Comparison of ENCODE assay signal across 8 cellular contexts in genomic region chr7:79453558-79454324, GRCh38. TPM values are rescaled to one million over a fixed set of nuclear protein-coding genes. Genes with fewer than 3 reads are reported as not detected.
DNase-seq lines count a peak whose midpoint lies in the region; ATAC-seq and TF ChIP-seq lines count a peak whose summit lies in the region.

Gene MAGI2 (minus strand): TSS chr7:79453667. CDS start chr7:79453320, 347 bp downstream.

- H3K4me1 Mint-ChIP-seq in Calu3 (ENCODE audit: low read depth, unreplicated experiment) = peaks cover 16% of the 10 kb centered on the region

- no peaks in the 10 kb centered on the region for H3K9me3 ChIP-seq in iPS-18c (ENCODE audit: control insufficient read depth, insufficient read depth, low read length)

- DNase-seq in Calu3 = peak; percentile 7
- DNase-seq in NCI-H2171 treated with DMSO at 0.1 percent for 48 hours (lab: John Stamatoyannopoulos, UW) = peak; percentile 56
- DNase-seq in cardiac fibroblast (ENCODE audit: low read depth in 2 of 2) = peak; percentile 82 to 94
- DNase-seq in NOMO-1 treated with DMSO at 0.1 percent for 48 hours (lab: John Stamatoyannopoulos, UW; ENCODE audit: unreplicated experiment) = no peak
- DNase-seq in DMS79 treated with DMSO at 0.1 percent for 48 hours (lab: John Stamatoyannopoulos, UW) = no peak

- peak within 1 kb of the TSS; percentile 81 for H3K4me3 Mint-ChIP-seq in Calu3 (ENCODE audit: low read depth, unreplicated experiment)

- no peak for ATAC-seq in GM18907 (IDR thresholded peaks at IDR 0.05; ENCODE audit: unreplicated experiment)

- H3K36me3 Mint-ChIP-seq in Calu3 (ENCODE audit: insufficient read depth, unreplicated experiment) = peaks cover 21% of the 10 kb centered on the region

- TF ChIP-seq CTCF in Calu3 (IDR thresholded peaks at IDR 0.05; ENCODE audit: unreplicated experiment) = no peak
- TF ChIP-seq CTCF in cardiac fibroblast (IDR thresholded peaks at IDR 0.05; ENCODE audit: low read depth, low read length) = no peak

- H3K27ac ChIP-seq in rectal smooth muscle tissue (ENCODE audit: low read depth, low read length) = peak within 1 kb of the TSS; percentile 96

- H3K27ac Mint-ChIP-seq in Calu3 (ENCODE audit: unreplicated experiment) = peak within 1 kb of the TSS; percentile 60

- intact Hi-C loops in Calu3 (cut with micrococcal nuclease; ENCODE audit: unreplicated experiment) = no loop called here

- no peaks in the 10 kb centered on the region for H3K27me3 ChIP-seq in rectal smooth muscle tissue (ENCODE audit: control insufficient read depth, insufficient read depth, low read length)

- H3K27me3 Mint-ChIP-seq in Calu3 (ENCODE audit: unreplicated experiment) = peaks cover 16% of the 10 kb centered on the region

- peak within 1 kb of the TSS; percentile 87 for H3K9ac ChIP-seq in rectal smooth muscle tissue (ENCODE audit: low read length)

- H3K4me1 ChIP-seq in rectal smooth muscle tissue (ENCODE audit: control insufficient read depth, insufficient read depth, low read length) = peaks cover 8% of the 10 kb centered on the region

- no peaks in the 10 kb centered on the region for H3K36me3 ChIP-seq in rectal smooth muscle tissue (ENCODE audit: control insufficient read depth, insufficient read depth, low read length)

- CTCF ChIA-PET in Calu3 (lab: Charles Lee) = no interaction called here

- H3K9me3 Mint-ChIP-seq in Calu3 (ENCODE audit: low read depth, unreplicated experiment) = no peaks in the 10 kb centered on the region

- H3K4me3 ChIP-seq in cardiac fibroblast (replicated peaks in 1 of 2; ENCODE audit: low read depth in 2 of 2, low read length in 2 of 2) (peak within 1 kb of the TSS; percentile 85 to 90), iPS-18c (ENCODE audit: insufficient read depth, low read depth, low read length) (peak within 1 kb of the TSS; percentile 72), rectal smooth muscle tissue (ENCODE audit: low read length) (peak within 1 kb of the TSS; percentile 90)

- BruUV-seq in Calu3 (replicated peaks; lab: Mats Ljungman, UMichigan) = no TSS peak

RNA-seq across cellular contexts. Expression of gene MAGI2, which starts in this region (rescaled TPM):
- total RNA-seq in Calu3 (2022) = 0.52 and 0.64 TPM in 2 replicates

Comparison
In these comparisons a context has a peak if more than half of its experiments do, and no peak if none do; other contexts are left out.
1. Peak in DNase-seq in Calu3; RNA of the gene not detected or under 1 TPM.
2. DNase-seq: peak in NCI-H2171 treated with DMSO at 0.1 percent for 48 hours (single experiment) and cardiac fibroblast (2 of 2); none in NOMO-1 treated with DMSO at 0.1 percent for 48 hours (single experiment) and DMS79 treated with DMSO at 0.1 percent for 48 hours (single experiment).
3. Peak in every context shown above with its lines, with median percentiles within 50 percentile points of each other: H3K4me3 ChIP-seq.